In genomic region chr21:40846566-40847411, GRCh38 we compare ENCODE assay signal across 11 cellular contexts. TPM values are rescaled to one million over a fixed set of nuclear protein-coding genes. Genes with fewer than 3 reads are reported as not detected.
DNase-seq lines count a peak whose midpoint lies in the region; ATAC-seq and TF ChIP-seq lines count a peak whose summit lies in the region.
"Had no signal": no experiment of that assay in that cellular context is flagged by ENCODE, and none has a peak within 500 bp of the region (broad histone marks: within the 10 kb centered on the region; RNA-seq: fewer than 3 reads in every experiment).

Gene DSCAM (minus strand): TSS chr21:40847158. CDS start chr21:40846661, 497 bp downstream.

- H3K9me3 ChIP-seq in HEK293 (ENCODE audit: control insufficient read depth, insufficient read depth, low read depth, low read length) (no peaks in the 10 kb centered on the region), endocrine pancreas (ENCODE audit: control insufficient read depth, low read length) (no peaks in the 10 kb centered on the region), OCI-LY7 (ENCODE audit: low read length) (no peaks in the 10 kb centered on the region)
- H3K9me3 ChIP-seq: tibial artery had no signal

- no peak within 1 kb of the TSS for H3K4me2 ChIP-seq in OCI-LY7 (ENCODE audit: low read length)

- H3K4me1 ChIP-seq in HEK293 (ENCODE audit: control insufficient read depth, insufficient read depth, low read length), result peaks cover 2% of the 10 kb centered on the region; the same call in 1 of the 2 replicates
- no peaks in the 10 kb centered on the region for H3K4me1 ChIP-seq in endocrine pancreas (ENCODE audit: control insufficient read depth, insufficient read depth, low read length)
- H3K4me1 ChIP-seq in OCI-LY7 (ENCODE audit: insufficient read depth, low read length, poor library complexity, severe bottlenecking), result no peaks in the 10 kb centered on the region

- H3K4me1 Mint-ChIP-seq in effector memory CD8-positive, alpha-beta T cell (ENCODE audit: low read depth in 2 of 2), result no peaks in the 10 kb centered on the region
- H3K4me1 Mint-ChIP-seq in activated naive CD4-positive, alpha-beta T cell treated with anti-CD3 and anti-CD28 coated beads, Interleukin-2, amount 10 ng/mL, durations not matched to agents 7 days and 5 days, result no peaks in the 10 kb centered on the region

- H3K36me3 Mint-ChIP-seq in effector memory CD8-positive, alpha-beta T cell (ENCODE audit: insufficient read depth), result no peaks in the 10 kb centered on the region
- no peaks in the 10 kb centered on the region for H3K36me3 Mint-ChIP-seq in activated naive CD4-positive, alpha-beta T cell treated with anti-CD3 and anti-CD28 coated beads, Interleukin-2, amount 10 ng/mL, durations not matched to agents 7 days and 5 days

- H3K27me3 Mint-ChIP-seq in effector memory CD8-positive, alpha-beta T cell, result peaks cover 11 to 37% of the 10 kb centered on the region in 2 donors
- H3K27me3 Mint-ChIP-seq in activated naive CD4-positive, alpha-beta T cell treated with anti-CD3 and anti-CD28 coated beads, Interleukin-2, amount 10 ng/mL, durations not matched to agents 7 days and 5 days, result peaks cover 46% of the 10 kb centered on the region

- intact Hi-C loops in OCI-LY7 (cut with micrococcal nuclease; ENCODE audit: unreplicated experiment), result no loop called here

- H3K4me3 Mint-ChIP-seq in effector memory CD8-positive, alpha-beta T cell, result no peak within 1 kb of the TSS
- no peak within 1 kb of the TSS for H3K4me3 Mint-ChIP-seq in activated naive CD4-positive, alpha-beta T cell treated with anti-CD3 and anti-CD28 coated beads, Interleukin-2, amount 10 ng/mL, durations not matched to agents 7 days and 5 days

- ATAC-seq in effector memory CD8-positive, alpha-beta T cell (replicated peaks), result no peak
- ATAC-seq in HG03196 (IDR thresholded peaks at IDR 0.05; ENCODE audit: unreplicated experiment), result no peak

- H3K36me3 ChIP-seq in HEK293 (ENCODE audit: control insufficient read depth in 2 of 2, insufficient read depth in 1 of 2, low read length in 2 of 2) (no peaks in the 10 kb centered on the region), endocrine pancreas (ENCODE audit: control insufficient read depth, insufficient read depth, low read length) (no peaks in the 10 kb centered on the region), OCI-LY7 (ENCODE audit: insufficient read depth, low read length) (no peaks in the 10 kb centered on the region)
- H3K36me3 ChIP-seq: tibial artery had no signal

- H3K4me3 ChIP-seq in HEK293 (ENCODE audit: low read depth, low read length), result peak within 1 kb of the TSS; percentile 40
- peak within 1 kb of the TSS; percentile 86 for H3K4me3 ChIP-seq in endocrine pancreas (ENCODE audit: control insufficient read depth, insufficient read depth, low read length)
- H3K4me3 ChIP-seq in OCI-LY7 (ENCODE audit: low read depth, low read length, poor library complexity, severe bottlenecking), result no peak within 1 kb of the TSS
- H3K4me3 ChIP-seq: tibial artery had no signal

- no peak within 1 kb of the TSS for H3K27ac Mint-ChIP-seq in effector memory CD8-positive, alpha-beta T cell
- no peak within 1 kb of the TSS for H3K27ac Mint-ChIP-seq in activated naive CD4-positive, alpha-beta T cell treated with anti-CD3 and anti-CD28 coated beads, Interleukin-2, amount 10 ng/mL, durations not matched to agents 7 days and 5 days

- no peaks in the 10 kb centered on the region for H3K79me2 ChIP-seq in OCI-LY7 (ENCODE audit: insufficient read depth, low read depth, low read length)

- BruUV-seq in OCI-LY7 (replicated peaks; lab: Mats Ljungman, UMichigan), result no TSS peak

- POLR2A ChIA-PET in HEK293 (lab: Yijun Ruan, JAX) (interaction anchor here (0.7 kb wide), 1 partner anchor 22 kb away, joined by 3 read pairs; no protein-coding TSS in a partner anchor), OCI-LY7 (lab: Charles Lee) (interaction anchor here (0.8 kb wide), 1 partner anchor 1920 kb away, joined by 5 read pairs; no protein-coding TSS in a partner anchor)

- H3K27me3 ChIP-seq in endocrine pancreas (ENCODE audit: control insufficient read depth, insufficient read depth, low read length), result no peaks in the 10 kb centered on the region

- no peaks in the 10 kb centered on the region for H4K20me1 ChIP-seq in OCI-LY7 (ENCODE audit: insufficient read depth, low read length)

- DNase-seq in NCI-H345 treated with DMSO at 0.1 percent for 48 hours (lab: John Stamatoyannopoulos, UW; ENCODE audit: unreplicated experiment), result peak; percentile 43
- peak; percentile 29 for DNase-seq in occipital lobe (lab: John Stamatoyannopoulos, UW)
- DNase-seq in effector memory CD8-positive, alpha-beta T cell, result no peak
- no peak for DNase-seq in OCI-LY7 (ENCODE audit: low spot score)
- DNase-seq in activated naive CD4-positive, alpha-beta T cell treated with anti-CD3 and anti-CD28 coated beads, Interleukin-2, amount 10 ng/mL, durations not matched to agents 7 days and 5 days, result no peak
- DNase-seq: tibial artery had no signal

- no peaks in the 10 kb centered on the region for H3K9me2 ChIP-seq in OCI-LY7 (ENCODE audit: insufficient read depth, low read length)

- peaks cover 0 to 1% of the 10 kb centered on the region in 2 donors for H3K9me3 Mint-ChIP-seq in effector memory CD8-positive, alpha-beta T cell
- H3K9me3 Mint-ChIP-seq in activated naive CD4-positive, alpha-beta T cell treated with anti-CD3 and anti-CD28 coated beads, Interleukin-2, amount 10 ng/mL, durations not matched to agents 7 days and 5 days, result no peaks in the 10 kb centered on the region

- H3K27ac ChIP-seq in HEK293 (ENCODE audit: extremely low read depth, low read depth, low read length) (no peak within 1 kb of the TSS), OCI-LY7 (ENCODE audit: low read depth, low read length, poor library complexity, severe bottlenecking) (no peak within 1 kb of the TSS)
- H3K27ac ChIP-seq: tibial artery had no signal

- CTCF ChIA-PET in HEK293 (lab: Yijun Ruan, JAX) (interaction anchor here (0.6 to 0.9 kb wide), 2 partner anchors 9 to 225 kb away, joined by 3 read pairs; no protein-coding TSS in a partner anchor), OCI-LY7 (lab: Charles Lee; ENCODE audit: unreplicated experiment) (no interaction called here)
- CTCF ChIA-PET in activated naive CD4-positive, alpha-beta T cell treated with anti-CD3 and anti-CD28 coated beads, Interleukin-2, amount 10 ng/mL, durations not matched to agents 7 days and 5 days (lab: Charles Lee), result no interaction called here

- peak within 1 kb of the TSS; percentile 74 for H3K9ac ChIP-seq in endocrine pancreas (ENCODE audit: control insufficient read depth, insufficient read depth, low read length)

- H2AFZ ChIP-seq in OCI-LY7 (ENCODE audit: low read length), result no peak within 1 kb of the TSS

- TF ChIP-seq CTCF in HEK293 (tag by site-specific recombination; IDR thresholded peaks at IDR 0.05), result no peak
- no peak for TF ChIP-seq CTCF in OCI-LY7 (conservative IDR thresholded peaks at IDR 0.05; ENCODE audit: low read length)

TF ChIP-seq in HEK293, 187 proteins besides CTCF, POLR2A, EP300 and RAD21:
- TF ChIP-seq ZBTB26 (tag by site-specific recombination; optimal IDR thresholded peaks at IDR 0.05) (peak; percentile 40), ZNF473 (tag by site-specific recombination; IDR thresholded peaks at IDR 0.05) (no peak), ZBTB17 (tag by site-specific recombination; IDR thresholded peaks at IDR 0.05) (peak; percentile 65)
TF ChIP-seq in HEK293: peak in this region for 2.

RNA-seq across cellular contexts. Expression of gene DSCAM, which starts in this region (rescaled TPM):
- total RNA-seq in occipital lobe (13.3 TPM), OCI-LY7 (2022) (not detected in 2 replicates)
- not detected in 2 replicates for total RNA-seq in OCI-LY7 (2014; rRNA removed; shearing (Covaris generic))
- total RNA-seq: dermis microvascular lymphatic vessel endothelial cell, RPMI7951 had no signal

Comparison
In these comparisons a context has a peak if more than half of its experiments do, and no peak if none do; other contexts are left out.
1. RNA of gene DSCAM (total RNA-seq): 13.3 TPM in occipital lobe (single experiment); not detected in OCI-LY7; every median in the first group is over 10 times any median in the second.
2. DNase-seq: peak in NCI-H345 treated with DMSO at 0.1 percent for 48 hours (single experiment) and occipital lobe (single experiment); none in effector memory CD8-positive, alpha-beta T cell (0 of 3), OCI-LY7 (single experiment) and activated naive CD4-positive, alpha-beta T cell treated with anti-CD3 and anti-CD28 coated beads, Interleukin-2, amount 10 ng/mL, durations not matched to agents 7 days and 5 days (single experiment).